Comparison of ENCODE assay signal across 8 cellular contexts in genomic region chr12:132909030-132909368, GRCh38. TPM values are rescaled to one million over a fixed set of nuclear protein-coding genes. Genes with fewer than 3 reads are reported as not detected.
DNase-seq lines count a peak whose midpoint lies in the region; ATAC-seq, FAIRE-seq and TF ChIP-seq lines count a peak whose summit lies in the region.

No MANE protein-coding gene starts in this region.

- H3K4me2 ChIP-seq in H1 (ENCODE audit: insufficient read depth in 1 of 2, low read depth in 2 of 2, low read length in 2 of 2) (peak overlapping the region; percentile 84 to 99), neural cell (ENCODE audit: low read length) (peak overlapping the region; percentile 66)

- H3K23ac ChIP-seq in H1 (ENCODE audit: insufficient read length), result no peak overlapping the region

- H3K56ac ChIP-seq in H1 (replicated peaks; ENCODE audit: insufficient read length, low read depth, low read length), result no peak overlapping the region

- H2AK5ac ChIP-seq in H1 (ENCODE audit: low read depth, low read length), result no peak overlapping the region

- H2AFZ ChIP-seq in H1 (ENCODE audit: low read length), result peak overlapping the region; percentile 63
- peak overlapping the region; percentile 95 for H2AFZ ChIP-seq in neural cell (ENCODE audit: low read depth, low read length)

- H4K8ac ChIP-seq in H1 (ENCODE audit: extremely low read depth, insufficient read depth, low read length), result peak overlapping the region; percentile 38; the same call in 1 of the 2 replicates

- no peak overlapping the region for H2BK15ac ChIP-seq in H1 (ENCODE audit: low read length)

- H4K20me1 ChIP-seq in H1 (replicated peaks in 1 of 2; ENCODE audit: control insufficient read depth in 1 of 2, insufficient read depth in 2 of 2, low read length in 2 of 2) (no peaks in the 10 kb centered on the region), neural cell (ENCODE audit: insufficient read depth) (no peaks in the 10 kb centered on the region)

- H2BK12ac ChIP-seq in H1 (ENCODE audit: low read depth, low read length), result no peak overlapping the region

- POLR2A ChIA-PET in H1 (lab: Charles Lee; ENCODE audit: partially characterized antibody), result interaction anchor here (0.6 to 1.7 kb wide), 7 partner anchors 10 to 221 kb away, joined by 3 to 6 read pairs (median 4); partner anchors contain the start of genes CHFR, ZNF10 and ZNF891

- H3K27ac ChIP-seq in KOPT-K1 (ENCODE audit: low read depth, low read length, poor library complexity, severe bottlenecking), result peak overlapping the region; percentile 71
- H3K27ac ChIP-seq in H1 (ENCODE audit: low read depth, low read length), result no peak overlapping the region
- H3K27ac ChIP-seq in neural cell (ENCODE audit: low read length), result peak overlapping the region; percentile 87

- H3K27me3 ChIP-seq in H1 (replicated peaks in 1 of 4; ENCODE audit: control insufficient read depth in 3 of 4, extremely low read depth in 1 of 4, insufficient read depth in 3 of 4, low read length in 3 of 4), result peaks cover 0 to 6% (median 4%) of the 10 kb centered on the region in 4 experiments; a peak in 4 of 7 replicates
- H3K27me3 ChIP-seq in neural cell (ENCODE audit: insufficient read depth, low read depth, low read length), result no peaks in the 10 kb centered on the region

- H3K9ac ChIP-seq in H1 (replicated peaks in 1 of 4; ENCODE audit: extremely low read depth in 1 of 4, low read depth in 3 of 4, low read length in 3 of 4) (peak overlapping the region in 3 of 4 experiments; percentile 40 to 48 (median 48); a peak in 4 of 7 replicates), neural cell (ENCODE audit: low read length) (peak overlapping the region; percentile 84)

- H3K4me3 Mint-ChIP-seq in CD14-positive monocyte, result peak overlapping the region; percentile 80 to 94

- TF ChIP-seq POLR2A in H1 (IDR thresholded peaks at IDR 0.05; ENCODE audit: control extremely low read depth in 1 of 2, low read depth in 2 of 2, low read length in 2 of 2) (no peak), H54 (IDR thresholded peaks at IDR 0.05; ENCODE audit: low read depth, low read length) (no peak)

- H3K9me2 ChIP-seq in neural cell (ENCODE audit: insufficient read depth, low read length), result no peaks in the 10 kb centered on the region

- peak overlapping the region; percentile 1; the same call in 1 of the 2 replicates for H3K18ac ChIP-seq in H1 (ENCODE audit: extremely low read depth, low read length)

- H3K36me3 Mint-ChIP-seq in CD14-positive monocyte, result peaks cover 0 to 3% of the 10 kb centered on the region in 2 donors

- no peaks in the 10 kb centered on the region for H3F3A ChIP-seq in neural cell (ENCODE audit: insufficient read depth, low read length, poor library complexity, severe bottlenecking)

- H3K79me1 ChIP-seq in H1 (ENCODE audit: low read depth, low read length), result no peaks in the 10 kb centered on the region

- peaks cover 43 to 58% (median 55%) of the 10 kb centered on the region in 3 donors for H3K27me3 Mint-ChIP-seq in CD14-positive monocyte (ENCODE audit: low read depth in 3 of 3)

- peak overlapping the region in 2 of 7 donors; percentile 21 to 50 for H3K27ac Mint-ChIP-seq in CD14-positive monocyte

- H3K14ac ChIP-seq in H1 (ENCODE audit: insufficient read length), result no peak overlapping the region

- no peak overlapping the region for H2BK5ac ChIP-seq in H1 (ENCODE audit: low read depth, low read length)

- no peak overlapping the region for H4K91ac ChIP-seq in H1 (replicated peaks; ENCODE audit: insufficient read length, low read length)

- peak overlapping the region; percentile 62 to 74 (median 66) for H3K4me3 ChIP-seq in H1 (ENCODE audit: extremely low read depth in 1 of 4, insufficient read depth in 2 of 4, low read depth in 3 of 4, low read length in 4 of 4)
- peak overlapping the region; percentile 96 for H3K4me3 ChIP-seq in neural cell (ENCODE audit: low read length)

- TF ChIP-seq CTCF in CD14-positive monocyte (IDR thresholded peaks at IDR 0.05) (no peak), H1 (IDR thresholded peaks at IDR 0.05; ENCODE audit: control extremely low read depth in 1 of 3, insufficient read depth in 1 of 3, low read depth in 1 of 3, low read length in 3 of 3) (no peak), neural cell (IDR thresholded peaks at IDR 0.05; ENCODE audit: poor library complexity, severe bottlenecking) (no peak)

- no peak for DNase-seq in CD14-positive monocyte (ENCODE audit: low spot score)
- DNase-seq in H1 (ENCODE audit: low read depth in 1 of 2, low spot score in 2 of 2), result no peak
- no peak for DNase-seq in SHP77 (lab: John Stamatoyannopoulos, UW)
- DNase-seq in H54 (ENCODE audit: insufficient read length, low spot score), result no peak

- ATAC-seq in HG02678 (IDR thresholded peaks at IDR 0.05; ENCODE audit: unreplicated experiment) (no peak), HG02970 (IDR thresholded peaks at IDR 0.05; ENCODE audit: low FRiP score, unreplicated experiment) (no peak)

- H3K9me3 ChIP-seq in KOPT-K1 (ENCODE audit: insufficient read depth, low read length, poor library complexity, severe bottlenecking) (peaks cover 35% of the 10 kb centered on the region), H1 (ENCODE audit: insufficient read depth in 2 of 2, low read depth in 1 of 2, low read length in 1 of 2) (peaks cover 0 to 5% of the 10 kb centered on the region in 2 experiments; a peak in 2 of 4 replicates), neural cell (ENCODE audit: low read length) (no peaks in the 10 kb centered on the region)

- FAIRE-seq in H1 (lab: Jason Lieb, UNC) (no peak), H54 (lab: Jason Lieb, UNC) (no peak)

- H3K36me3 ChIP-seq in KOPT-K1 (ENCODE audit: insufficient read depth, low read length), result peaks cover 8% of the 10 kb centered on the region; the same call in 1 of the 2 replicates
- no peaks in the 10 kb centered on the region for H3K36me3 ChIP-seq in H1 (ENCODE audit: control insufficient read depth in 2 of 4, insufficient read depth in 4 of 4, low read length in 3 of 4)
- H3K36me3 ChIP-seq in neural cell (ENCODE audit: insufficient read depth, low read length), result no peaks in the 10 kb centered on the region

- H3K4me1 Mint-ChIP-seq in CD14-positive monocyte, result peaks cover 16% of the 10 kb centered on the region

- no peak overlapping the region for H2BK120ac ChIP-seq in H1 (replicated peaks; ENCODE audit: low read depth, low read length)

- H2BK20ac ChIP-seq in H1 (ENCODE audit: low read length), result no peak overlapping the region

- H3K4me1 ChIP-seq in H1 (replicated peaks in 1 of 4; ENCODE audit: control insufficient read depth in 3 of 4, insufficient read depth in 4 of 4, low read length in 3 of 4), result peaks cover 0 to 6% (median 1%) of the 10 kb centered on the region in 4 experiments; a peak in 2 of 7 replicates

- peaks cover 7% of the 10 kb centered on the region; the same call in 1 of the 2 replicates for H3K23me2 ChIP-seq in H1 (ENCODE audit: low read depth, low read length)

- peaks cover 45 to 97% (median 88%) of the 10 kb centered on the region in 7 donors for H3K9me3 Mint-ChIP-seq in CD14-positive monocyte

- H3K4ac ChIP-seq in H1 (replicated peaks; ENCODE audit: insufficient read length, low read depth, low read length), result no peak overlapping the region

- WGBS in H1 (ENCODE audit: extremely low coverage in 1 of 2, insufficient coverage in 1 of 2, insufficient read length in 1 of 2, insufficient replicate concordance in 2 of 2, low coverage in 1 of 2, low lambda C conversion rate in 2 of 2, missing lambda C conversion rate in 1 of 2), 2 experiments, result 7% methylated on average over 22 of the region's 22 CpGs; no CpG with 5 or more reads in 1 of the 2 experiments

- intact Hi-C loops in CD14-positive monocyte (cut with micrococcal nuclease), result loop anchor here in 1 of 2 donors (5.0 to 10.0 kb wide), 2 partner anchors 126 to 173 kb away; partner anchors contain the start of genes ZNF140 and ZNF84

- no peaks in the 10 kb centered on the region for H3K79me2 ChIP-seq in H1 (ENCODE audit: control insufficient read depth in 1 of 2, insufficient read depth in 2 of 2, low read length in 2 of 2)
- H3K79me2 ChIP-seq in neural cell (replicated peaks; ENCODE audit: insufficient read depth, low read length), result no peaks in the 10 kb centered on the region

- TF ChIP-seq RAD21 in H1 (IDR thresholded peaks at IDR 0.05 in 1 of 2, conservative IDR thresholded peaks at IDR 0.05 in 1 of 2; ENCODE audit: low read depth in 2 of 2, low read length in 2 of 2) (no peak), neural cell (conservative IDR thresholded peaks at IDR 0.05) (no peak)

- TF ChIP-seq EP300 in H1 (IDR thresholded peaks at IDR 0.05; ENCODE audit: borderline replicate concordance in 1 of 2, low read depth in 2 of 2, low read length in 2 of 2) (no peak), neural cell (conservative IDR thresholded peaks at IDR 0.05; ENCODE audit: poor library complexity, severe bottlenecking) (no peak)

- CTCF ChIA-PET in H1 (lab: Charles Lee; ENCODE audit: partially characterized antibody), result interaction anchor here (0.9 to 1.8 kb wide), 4 partner anchors 10 to 98 kb away, joined by 3 to 4 read pairs (median 4); no protein-coding TSS in a partner anchor

- H4K5ac ChIP-seq in H1 (ENCODE audit: insufficient read length, low read depth, low read length), result no peak overlapping the region

RNA-seq across cellular contexts. Expression of gene CHFR, which starts 21.6 kb away (rescaled TPM):
- polyA plus RNA-seq in CD14-positive monocyte (10 to 100 TPM; 28.0 to 39.3 TPM), H1 (2011; rRNA removed) (31.4 and 58.8 TPM in 2 replicates), neural cell (88.4 and 89.3 TPM in 2 replicates)
- 44.6 and 45.2 TPM in 2 replicates for total RNA-seq in H1 (2021; fragmentation: NEBNext Ultra II Directional; extraction: Animal tissue kit (Norgen Biotek cat#: 25700))
- polyA plus RNA-seq in H1 (2011; cell fraction: cytosol; rRNA removed), result 46.5 TPM
- polyA plus RNA-seq in H1 (2011; cell fraction: nucleus; rRNA removed), result 107 TPM
- 34.1 to 36.9 TPM (median 35.8 TPM) in 4 replicates for polyA plus RNA-seq in H1 (2012, experiment 1 of 2)
- 34.9 TPM for polyA plus RNA-seq in H1 (2012, experiment 2 of 2)
- polyA plus RNA-seq in H1 (2013, experiment 1 of 2), result 26.8 TPM
- polyA plus RNA-seq in H1 (2013, experiment 2 of 2), result 25.1 TPM
- 82.5 and 105 TPM in 2 replicates for polyA minus RNA-seq in H1 (2011; rRNA and poly(A)+ RNA removed)
- 37.5 TPM for polyA minus RNA-seq in H1 (2011; cell fraction: cytosol; rRNA and poly(A)+ RNA removed)
- 38.0 TPM for polyA minus RNA-seq in H1 (2011; cell fraction: nucleus; rRNA and poly(A)+ RNA removed)
- 56.7 and 63.8 TPM in 2 replicates for polyA minus RNA-seq in neural cell

RNA-seq across cellular contexts. Expression of gene ZNF605, which starts 47.1 kb away (rescaled TPM):
- polyA plus RNA-seq in CD14-positive monocyte (under 1 TPM; 0.32 to 0.80 TPM), H1 (2011; rRNA removed) (2.7 and 3.6 TPM in 2 replicates), neural cell (18.6 and 22.6 TPM in 2 replicates)
- 16.9 and 20.3 TPM in 2 replicates for total RNA-seq in H1 (2021; fragmentation: NEBNext Ultra II Directional; extraction: Animal tissue kit (Norgen Biotek cat#: 25700))
- polyA plus RNA-seq in H1 (2011; cell fraction: cytosol; rRNA removed), result 4.0 TPM
- polyA plus RNA-seq in H1 (2011; cell fraction: nucleus; rRNA removed), result 7.8 TPM
- polyA plus RNA-seq in H1 (2012, experiment 1 of 2), result 4.4 to 9.6 TPM (median 6.0 TPM) in 4 replicates
- 0.55 TPM for polyA plus RNA-seq in H1 (2012, experiment 2 of 2)
- polyA plus RNA-seq in H1 (2013, experiment 1 of 2), result 14.7 TPM
- polyA plus RNA-seq in H1 (2013, experiment 2 of 2), result 12.7 TPM
- 10.2 and 20.7 TPM in 2 replicates for polyA minus RNA-seq in H1 (2011; rRNA and poly(A)+ RNA removed)
- polyA minus RNA-seq in H1 (2011; cell fraction: cytosol; rRNA and poly(A)+ RNA removed), result 13.4 TPM
- polyA minus RNA-seq in H1 (2011; cell fraction: nucleus; rRNA and poly(A)+ RNA removed), result 45.6 TPM
- 31.7 and 38.4 TPM in 2 replicates for polyA minus RNA-seq in neural cell
